In the genomic region with DNA sequence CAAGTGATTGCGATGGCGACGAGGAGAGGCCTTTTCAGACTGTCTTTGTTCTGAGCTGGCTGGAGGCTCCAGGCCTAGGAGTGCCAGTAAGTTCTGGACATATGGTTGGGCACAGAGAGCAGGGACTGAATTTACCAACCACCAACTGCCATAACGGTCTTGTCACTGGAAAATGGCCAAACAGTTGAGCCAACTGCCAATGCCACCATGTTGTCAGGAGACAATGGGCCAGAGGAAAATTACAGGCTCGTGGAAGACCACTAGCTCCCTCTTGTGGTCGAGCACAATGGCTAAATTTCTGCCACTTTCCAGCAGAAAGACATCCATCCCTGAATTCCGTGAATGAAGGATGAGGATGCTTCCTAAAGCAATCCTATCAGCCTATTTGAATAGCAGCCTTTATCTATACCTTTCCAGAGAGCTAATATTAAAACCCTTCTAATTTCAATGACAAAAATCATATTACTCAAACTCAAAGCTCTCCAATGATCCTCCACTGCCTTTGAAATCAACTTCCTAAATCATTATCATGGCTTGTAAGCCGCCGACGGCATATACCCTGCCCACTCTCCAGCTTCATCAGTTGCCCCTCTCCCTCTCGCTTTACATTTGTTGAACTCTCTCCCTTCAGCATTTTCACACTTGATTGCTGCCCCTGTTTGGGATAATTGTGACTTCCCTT, we compare ENCODE assay signal across 8 cellular contexts.
DNase-seq lines count a peak whose midpoint lies in the region; ATAC-seq, FAIRE-seq and TF ChIP-seq lines count a peak whose summit lies in the region.

No MANE protein-coding gene starts in this region.

- H3K18ac ChIP-seq in IMR-90 (ENCODE audit: low read depth, low read length): no peak overlapping the region

- no peak for TF ChIP-seq EP300 in stomach (IDR thresholded peaks at IDR 0.05)

- BruUV-seq in IMR-90 (replicated peaks; lab: Mats Ljungman, UMichigan): no TSS peak

- DNase-seq in DMS153 treated with DMSO at 0.1 percent for 48 hours (lab: John Stamatoyannopoulos, UW; ENCODE audit: unreplicated experiment): peak; percentile 70
- DNase-seq in IMR-90: peak; percentile 54
- DNase-seq in SHP77 treated with DMSO at 0.1 percent for 48 hours (lab: John Stamatoyannopoulos, UW): peak; percentile 14
- DNase-seq in bronchial epithelial cell (ENCODE audit: low read depth): peak; percentile 44
- DNase-seq in kidney tubule cell (ENCODE audit: low spot score): peak; percentile 74
- DNase-seq in stomach: peak; percentile 37

- no peak overlapping the region for H3K4me3 ChIP-seq in IMR-90 (ENCODE audit: insufficient read depth, low read depth, low read length)
- H3K4me3 ChIP-seq in bronchial epithelial cell (ENCODE audit: low read depth, low read length): no peak overlapping the region
- no peak overlapping the region for H3K4me3 ChIP-seq in stomach

- H4K5ac ChIP-seq in IMR-90 (ENCODE audit: low read depth, low read length): no peak overlapping the region

- ATAC-seq in IMR-90 (ENCODE audit: low read depth) (no peak), GM21526 (IDR thresholded peaks at IDR 0.05; ENCODE audit: low FRiP score, unreplicated experiment) (no peak), GM19023 (IDR thresholded peaks at IDR 0.05; ENCODE audit: unreplicated experiment) (no peak)

- CTCF ChIA-PET in IMR-90 (lab: Yijun Ruan, JAX): interaction anchor here (0.6 to 2.2 kb wide), 10 partner anchors 15 to 1361 kb away, joined by 3 to 21 read pairs (median 3); no protein-coding TSS in a partner anchor

- H2BK15ac ChIP-seq in IMR-90 (ENCODE audit: low read depth, low read length): no peak overlapping the region

- no peak overlapping the region for H3K4ac ChIP-seq in IMR-90 (ENCODE audit: low read depth, low read length)

- WGBS in IMR-90 (ENCODE audit: extremely low coverage in 2 of 2, insufficient read length in 1 of 2), 2 experiments: 68% methylated on average over 5 of the region's 11 CpGs; no CpG with 5 or more reads in 1 of the 2 experiments
- WGBS in stomach, 5 donors: 65 to 71% (median 67%) methylated on average over 11 of the region's 11 CpGs

- FAIRE-seq in bronchial epithelial cell (lab: Jason Lieb, UNC): peak; percentile 92

- H2AK5ac ChIP-seq in IMR-90 (ENCODE audit: low read depth, low read length): no peak overlapping the region

- in situ Hi-C loops in IMR-90 (cut with MboI; ENCODE audit: low sequenced_read_pairs): loop anchor here (25.0 kb wide), 2 partner anchors 904 to 1129 kb away; no protein-coding TSS in a partner anchor

- no peaks in the 10 kb centered on the region for H3K9me3 ChIP-seq in IMR-90 (ENCODE audit: control insufficient read depth, insufficient read depth, low read length)
- no peaks in the 10 kb centered on the region for H3K9me3 ChIP-seq in stomach

- TF ChIP-seq RAD21 in IMR-90 (IDR thresholded peaks at IDR 0.05; ENCODE audit: low read length): peak; percentile 93

- H2BK5ac ChIP-seq in IMR-90 (ENCODE audit: low read depth, low read length, poor library complexity, severe bottlenecking): no peak overlapping the region

- H2BK20ac ChIP-seq in IMR-90 (ENCODE audit: low read depth, low read length): no peak overlapping the region

- H3K36me3 ChIP-seq in IMR-90 (ENCODE audit: control insufficient read depth, insufficient read depth, low read length) (no peaks in the 10 kb centered on the region), bronchial epithelial cell (ENCODE audit: control insufficient read depth, insufficient read depth, low read length) (no peaks in the 10 kb centered on the region), stomach (no peaks in the 10 kb centered on the region)

- H3K56ac ChIP-seq in IMR-90 (ENCODE audit: extremely low read depth, insufficient read depth, low read length): no peak overlapping the region

- no peak overlapping the region for H4K91ac ChIP-seq in IMR-90 (ENCODE audit: insufficient read depth, low read depth, low read length)

- no peak overlapping the region for H3K14ac ChIP-seq in IMR-90 (replicated peaks; ENCODE audit: low read depth, low read length)

- intact Hi-C loops in IMR-90 (cut with micrococcal nuclease) (loop anchor here (1.0 to 5.0 kb wide), 4 partner anchors 51 to 899 kb away; no protein-coding TSS in a partner anchor), stomach (cut with DNase I; ENCODE audit: low total_unique reads) (no loop called here)

- no peaks in the 10 kb centered on the region for H4K20me1 ChIP-seq in IMR-90 (ENCODE audit: insufficient read depth, low read length)

- POLR2A ChIA-PET in IMR-90 (lab: Charles Lee; ENCODE audit: unreplicated experiment): interaction anchor here (0.7 kb wide), 1 partner anchor 65 kb away, joined by 3 read pairs; no protein-coding TSS in a partner anchor

- peaks cover 3% of the 10 kb centered on the region; the same call in 1 of the 2 replicates for H3K9me1 ChIP-seq in IMR-90 (ENCODE audit: insufficient read depth, low read length)

- peak; percentile 80 for TF ChIP-seq CTCF in IMR-90 (conservative IDR thresholded peaks at IDR 0.05; ENCODE audit: low read depth, low read length)
- TF ChIP-seq CTCF in bronchial epithelial cell (IDR thresholded peaks at IDR 0.05; ENCODE audit: insufficient read depth, low read length, severe bottlenecking): peak; percentile 90
- peak in 5 of 7 experiments; percentile 32 to 61 (median 50) for TF ChIP-seq CTCF in stomach (IDR thresholded peaks at IDR 0.05)

- no peak overlapping the region for H3K23ac ChIP-seq in IMR-90 (ENCODE audit: low read depth, low read length)

- dilution Hi-C loops in IMR-90 (cut with HindIII; ENCODE audit: low sequenced_read_pairs, unreplicated experiment): no loop called here

- H4K8ac ChIP-seq in IMR-90 (ENCODE audit: low read depth in 2 of 2, low read length in 2 of 2): no peak overlapping the region

- H3K27me3 ChIP-seq in IMR-90 (ENCODE audit: control insufficient read depth, insufficient read depth, low read length) (peaks cover 2% of the 10 kb centered on the region), bronchial epithelial cell (ENCODE audit: control insufficient read depth, insufficient read depth, low read length) (no peaks in the 10 kb centered on the region), stomach (no peaks in the 10 kb centered on the region)

- no peak for TF ChIP-seq POLR2A in IMR-90 (IDR thresholded peaks at IDR 0.05; ENCODE audit: low read depth, low read length)
- TF ChIP-seq POLR2A in stomach (IDR thresholded peaks at IDR 0.05): no peak

- H2AFZ ChIP-seq in IMR-90 (replicated peaks; ENCODE audit: low read length, poor library complexity): peak overlapping the region; percentile 9

- H3K27ac ChIP-seq in IMR-90 (ENCODE audit: insufficient read depth, low read length) (no peak overlapping the region), stomach (no peak overlapping the region)

- H3K4me2 ChIP-seq in IMR-90 (ENCODE audit: low read depth, low read length): no peak overlapping the region

- no peak overlapping the region for H3K9ac ChIP-seq in IMR-90 (ENCODE audit: low read depth, low read length)

- no peak overlapping the region for H2AK9ac ChIP-seq in IMR-90 (replicated peaks; ENCODE audit: low read depth, low read length, poor library complexity)

- no peaks in the 10 kb centered on the region for H3K79me1 ChIP-seq in IMR-90 (ENCODE audit: low read depth in 1 of 2, low read length in 2 of 2)

- no peak overlapping the region for H2BK120ac ChIP-seq in IMR-90 (ENCODE audit: low read depth, low read length)

- H3K4me1 ChIP-seq in IMR-90 (ENCODE audit: control insufficient read depth, insufficient read depth, low read length): no peaks in the 10 kb centered on the region
- no peaks in the 10 kb centered on the region for H3K4me1 ChIP-seq in stomach

TF ChIP-seq in IMR-90, 13 proteins besides CTCF, POLR2A, EP300 and RAD21:
- peak; percentile 87 for TF ChIP-seq SMC3 (IDR thresholded peaks at IDR 0.05; ENCODE audit: low read depth, low read length)
- no peak for TF ChIP-seq RCOR1 (IDR thresholded peaks at IDR 0.05; ENCODE audit: insufficient replicate concordance, low read length)
- no peak for TF ChIP-seq CHD1 (IDR thresholded peaks at IDR 0.05; ENCODE audit: low read depth, low read length)

Comparison
In these comparisons a context has a peak if more than half of its experiments do, and no peak if none do; other contexts are left out.
1. DNase-seq: peak in every context shown above with its lines; median percentile 74 in kidney tubule cell; 70 in DMS153 treated with DMSO at 0.1 percent for 48 hours; 54 in IMR-90; 44 in bronchial epithelial cell; 37 in stomach; 14 in SHP77 treated with DMSO at 0.1 percent for 48 hours.